ENCODE assay signal across 21 cellular contexts in the genomic region with DNA sequence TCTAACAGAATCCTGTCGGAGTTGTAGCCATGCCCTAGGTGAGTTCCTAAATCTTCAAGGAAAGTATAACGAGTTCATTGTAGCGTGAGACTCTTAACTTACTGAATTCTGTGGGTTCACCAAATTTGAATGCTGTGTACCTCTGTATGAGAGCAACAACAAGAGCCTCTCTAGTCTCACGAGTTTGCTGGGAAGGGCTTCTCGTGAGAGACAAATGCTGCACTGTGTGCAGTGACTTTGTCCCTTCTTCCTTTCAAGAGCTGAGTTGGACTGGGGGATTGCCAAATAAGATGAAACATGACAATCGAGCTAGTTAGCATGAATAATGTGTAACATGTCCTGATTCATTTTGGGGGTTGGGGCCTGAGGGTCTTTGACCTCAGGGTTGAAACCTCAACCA. TPM values are rescaled to one million over a fixed set of nuclear protein-coding genes. Genes with fewer than 3 reads are reported as not detected.
DNase-seq lines count a peak whose midpoint lies in the region; ATAC-seq, FAIRE-seq and TF ChIP-seq lines count a peak whose summit lies in the region.
"Had no signal": no experiment of that assay in that cellular context is flagged by ENCODE, and none has a peak within 500 bp of the region (broad histone marks: within the 10 kb centered on the region; RNA-seq: fewer than 3 reads in every experiment).

No MANE protein-coding gene starts in this region.

- H2AFZ ChIP-seq in K562 (ENCODE audit: low read depth, low read length) (no peak overlapping the region), trophoblast cell (ENCODE audit: insufficient read depth, low read length, poor library complexity) (no peak overlapping the region)

- no peak overlapping the region for H3K27ac Mint-ChIP-seq in stimulated activated naive CD8-positive, alpha-beta T cell treated with anti-CD3 and anti-CD28 coated beads, Interleukin-15, amount 100 ng/mL, for 72 hours
- H3K27ac Mint-ChIP-seq: dendritic cell treated with granulocyte-macrophage colony-stimulating factor and Interleukin-4, amounts not matched to agents 40 ng/mL and 50 ng/mL, for 4 days had no signal

- no peak overlapping the region for H3K18ac ChIP-seq in trophoblast cell (ENCODE audit: low read length)

- H3K27me3 ChIP-seq in K562 (ENCODE audit: control insufficient read depth in 2 of 2, insufficient read depth in 2 of 2, low read length in 2 of 2) (no peaks in the 10 kb centered on the region), right atrium auricular region (no peaks in the 10 kb centered on the region), trophoblast cell (ENCODE audit: insufficient read depth, low read length) (no peaks in the 10 kb centered on the region), stomach (no peaks in the 10 kb centered on the region)
- H3K27me3 ChIP-seq: SJSA1 had no signal

- H2BK12ac ChIP-seq in trophoblast cell (ENCODE audit: low read length) = peak overlapping the region; percentile 40

- H3K9me3 ChIP-seq in K562 (replicated peaks; ENCODE audit: control insufficient read depth, insufficient read depth, low read depth, low read length) = no peaks in the 10 kb centered on the region
- no peaks in the 10 kb centered on the region for H3K9me3 ChIP-seq in right atrium auricular region
- no peaks in the 10 kb centered on the region for H3K9me3 ChIP-seq in trophoblast cell (ENCODE audit: insufficient read depth, low read depth, low read length)
- no peaks in the 10 kb centered on the region for H3K9me3 ChIP-seq in stomach
- H3K9me3 ChIP-seq: A549, SJSA1 had no signal

- H3K27ac ChIP-seq in K562 (ENCODE audit: extremely low read depth, low read depth, low read length) (no peak overlapping the region), right atrium auricular region (peak overlapping the region; percentile 66 to 73), trophoblast cell (ENCODE audit: low read depth, low read length) (no peak overlapping the region), stomach (no peak overlapping the region)
- H3K27ac ChIP-seq: A549, HL-60, SJSA1 had no signal

- TF ChIP-seq EP300 in K562 (IDR thresholded peaks at IDR 0.05; ENCODE audit: low read length) (no peak), stomach (IDR thresholded peaks at IDR 0.05) (no peak)

- H4K8ac ChIP-seq in trophoblast cell (ENCODE audit: low read depth, low read length) = no peak overlapping the region

- in situ Hi-C loops in K562 (cut with MboI) (no loop called here), ACHN (cut with HindIII; ENCODE audit: low pct_ligation_motif_present, low pct_unique_long_range_greater_than_20kb, low sequenced_read_pairs) (no loop called here)

- H3K36me3 ChIP-seq in K562 (ENCODE audit: control insufficient read depth, insufficient read depth, low read length) (peaks cover 3% of the 10 kb centered on the region; the same call in 2 of the 3 replicates), right atrium auricular region (no peaks in the 10 kb centered on the region), trophoblast cell (ENCODE audit: control insufficient read depth in 1 of 2, insufficient read depth in 2 of 2, low read length in 2 of 2) (no peaks in the 10 kb centered on the region), stomach (peaks cover 0 to 22% (median 16%) of the 10 kb centered on the region in 4 donors)
- H3K36me3 ChIP-seq: SJSA1 had no signal

- ATAC-seq in K562 = 0 out of 3 replicates have a peak, but pooled peaks have one; percentile 12
- ATAC-seq in stimulated activated naive CD8-positive, alpha-beta T cell treated with anti-CD3 and anti-CD28 coated beads, Interleukin-15, amount 100 ng/mL, for 72 hours = no peak
- ATAC-seq: A549 had no signal

- H3K9me3 Mint-ChIP-seq in stimulated activated naive CD8-positive, alpha-beta T cell treated with anti-CD3 and anti-CD28 coated beads, Interleukin-15, amount 100 ng/mL, for 72 hours = peaks cover 0 to 13% of the 10 kb centered on the region in 2 donors
- H3K9me3 Mint-ChIP-seq: CD4-positive, alpha-beta T cell; dendritic cell treated with granulocyte-macrophage colony-stimulating factor and Interleukin-4, amounts not matched to agents 40 ng/mL and 50 ng/mL, for 4 days; H9; mesothelial cell of epicardium had no signal

- H3K27me3 Mint-ChIP-seq in stimulated activated naive CD8-positive, alpha-beta T cell treated with anti-CD3 and anti-CD28 coated beads, Interleukin-15, amount 100 ng/mL, for 72 hours = no peaks in the 10 kb centered on the region
- H3K27me3 Mint-ChIP-seq: CD4-positive, alpha-beta T cell; dendritic cell treated with granulocyte-macrophage colony-stimulating factor and Interleukin-4, amounts not matched to agents 40 ng/mL and 50 ng/mL, for 4 days had no signal

- H3K9ac ChIP-seq in K562 (ENCODE audit: insufficient read depth in 1 of 2, low read depth in 2 of 2, low read length in 2 of 2) (no peak overlapping the region), trophoblast cell (ENCODE audit: low read length) (no peak overlapping the region)

- no peak for TF ChIP-seq POLR2A in K562 (conservative IDR thresholded peaks at IDR 0.05)
- TF ChIP-seq POLR2A in stomach (IDR thresholded peaks at IDR 0.05) = no peak

- peak overlapping the region; percentile 31 for H2BK5ac ChIP-seq in trophoblast cell (ENCODE audit: low read depth, low read length, poor library complexity)

- 65% methylated on average over 6 of the region's 6 CpGs for WGBS in K562 (ENCODE audit: insufficient coverage, low coverage, missing lambda C conversion rate)
- no CpG with 5 or more reads among the region's 6 CpGs for WGBS in trophoblast cell (ENCODE audit: extremely low coverage, insufficient coverage, insufficient read length)
- WGBS in stomach, 5 donors = 79 to 86% (median 83%) methylated on average over 6 of the region's 6 CpGs

- no peak overlapping the region for H3K4ac ChIP-seq in trophoblast cell (ENCODE audit: low read depth, low read length)

- H3K4me1 ChIP-seq in K562 (replicated peaks in 1 of 2; ENCODE audit: control insufficient read depth in 2 of 2, insufficient read depth in 2 of 2, low read length in 2 of 2) (peaks cover 0 to 7% of the 10 kb centered on the region in 2 experiments; a peak in 3 of 5 replicates), right atrium auricular region (peaks cover 0 to 14% of the 10 kb centered on the region in 2 donors), trophoblast cell (ENCODE audit: control insufficient read depth in 1 of 2, insufficient read depth in 2 of 2, low read length in 2 of 2) (peaks cover 8 to 10% of the 10 kb centered on the region in 2 experiments), stomach (peaks cover 8 to 21% (median 15%) of the 10 kb centered on the region in 4 donors)

- H3K4me2 ChIP-seq in K562 (ENCODE audit: insufficient read depth, low read length) (no peak overlapping the region), trophoblast cell (ENCODE audit: low read length) (no peak overlapping the region)
- H3K4me2 ChIP-seq: A549 had no signal

- H4K91ac ChIP-seq in trophoblast cell (ENCODE audit: low read depth, low read length) = peak overlapping the region; percentile 47

- POLR2A ChIA-PET in K562 (lab: Yijun Ruan, JAX) = no interaction called here

- DNase-seq in Ammon's horn (ENCODE audit: low spot score) (peak; percentile 88), K562 (ENCODE audit: extremely low read depth in 1 of 4, low spot score in 3 of 4) (no peak), right atrium auricular region (ENCODE audit: low spot score) (no peak), trophoblast cell (no peak), stomach (no peak), ACHN (no peak), AG08396 (ENCODE audit: low spot score) (no peak)
- DNase-seq in stimulated activated naive CD8-positive, alpha-beta T cell treated with anti-CD3 and anti-CD28 coated beads, Interleukin-15, amount 100 ng/mL, for 72 hours = no peak
- DNase-seq: activated CD8-positive, alpha-beta memory T cell treated with anti-CD3 and anti-CD28 coated beads, Interleukin-2, amount 50 U/mL, for 48 hours; activated naive CD4-positive, alpha-beta T cell; CD4-positive, alpha-beta T cell; DMS53; H9; KBM-7; NCI-H524 treated with DMSO at 0.1 percent for 48 hours had no signal

- no peak overlapping the region for H3K4me3 Mint-ChIP-seq in stimulated activated naive CD8-positive, alpha-beta T cell treated with anti-CD3 and anti-CD28 coated beads, Interleukin-15, amount 100 ng/mL, for 72 hours
- H3K4me3 Mint-ChIP-seq: CD4-positive, alpha-beta T cell; dendritic cell treated with granulocyte-macrophage colony-stimulating factor and Interleukin-4, amounts not matched to agents 40 ng/mL and 50 ng/mL, for 4 days; H9; mesothelial cell of epicardium had no signal

- FAIRE-seq in K562 (lab: Jason Lieb, UNC) = no peak
- FAIRE-seq: A549, keratinocyte had no signal

- H3K9me1 ChIP-seq in K562 (ENCODE audit: control insufficient read depth, insufficient read depth, low read length) = no peaks in the 10 kb centered on the region

- peaks cover 16% of the 10 kb centered on the region for H3K4me1 Mint-ChIP-seq in stimulated activated naive CD8-positive, alpha-beta T cell treated with anti-CD3 and anti-CD28 coated beads, Interleukin-15, amount 100 ng/mL, for 72 hours

- BruUV-seq in K562 (replicated peaks; lab: Mats Ljungman, UMichigan) = no TSS peak

- intact Hi-C loops in K562 (cut with micrococcal nuclease) (no loop called here), stomach (cut with DNase I; ENCODE audit: low total_unique reads) (no loop called here)

- no peak for TF ChIP-seq RAD21 in K562 (CRISPR knock-in tag; conservative IDR thresholded peaks at IDR 0.05 in 1 of 2, IDR thresholded peaks at IDR 0.05 in 1 of 2)

- no peaks in the 10 kb centered on the region for H4K20me1 ChIP-seq in K562 (replicated peaks; ENCODE audit: control insufficient read depth, insufficient read depth, low read length)

- H3K14ac ChIP-seq in trophoblast cell (ENCODE audit: low read length) = peak overlapping the region; percentile 44

- H2BK120ac ChIP-seq in trophoblast cell (ENCODE audit: insufficient read depth, low read length, poor library complexity) = peak overlapping the region; percentile 43

- H3K79me2 ChIP-seq in K562 (ENCODE audit: control insufficient read depth, insufficient read depth, low read length) (peaks cover 6% of the 10 kb centered on the region; the same call in 1 of the 3 replicates), trophoblast cell (ENCODE audit: control insufficient read depth, insufficient read depth, low read length, poor library complexity) (peaks cover 1% of the 10 kb centered on the region)

- H2AK5ac ChIP-seq in trophoblast cell (ENCODE audit: low read length) = peak overlapping the region; percentile 37

- H3K4me3 ChIP-seq in K562 (no peak overlapping the region), right atrium auricular region (no peak overlapping the region), trophoblast cell (ENCODE audit: low read depth, low read length) (no peak overlapping the region), stomach (no peak overlapping the region)
- H3K4me3 ChIP-seq: A549, SJSA1 had no signal

- TF ChIP-seq CTCF in K562 (IDR thresholded peaks at IDR 0.05 in 2 of 3, conservative IDR thresholded peaks at IDR 0.05 in 1 of 3; ENCODE audit: insufficient read depth in 2 of 3, low read depth in 1 of 3, low read length in 3 of 3) (no peak), right atrium auricular region (IDR thresholded peaks at IDR 0.05) (no peak), stomach (IDR thresholded peaks at IDR 0.05) (no peak)

- no peak overlapping the region for H3K23ac ChIP-seq in trophoblast cell (ENCODE audit: low read length)

- CTCF ChIA-PET in K562 (lab: Yijun Ruan, JAX; ENCODE audit: low intra/inter-chr PET ratio) = no interaction called here

- no peak overlapping the region for H4K12ac ChIP-seq in trophoblast cell (ENCODE audit: low read depth, low read length)

- peaks cover 7% of the 10 kb centered on the region for H3K79me1 ChIP-seq in trophoblast cell (ENCODE audit: low read length)

RNA-seq across cellular contexts. Expression of a gene that starts 32.2 kb away (rescaled TPM):
- total RNA-seq in K562 (2011; cell fraction: chromatin; rRNA removed; ENCODE audit: low replicate concordance) = 17.0 and 36.6 TPM in 2 replicates
- 7.0 and 8.9 TPM in 2 replicates for total RNA-seq in K562 (2011; cell fraction: nucleolus; rRNA removed)
- 18.3 and 30.8 TPM in 2 replicates for total RNA-seq in K562 (2011; cell fraction: nucleoplasm; rRNA removed)
- total RNA-seq in K562 (2014; rRNA removed) (9.6 and 10.4 TPM in 2 replicates), K562 (2014; rRNA removed; fragmentation: Illumina TruSeq; extraction: Trizol) (12.6 and 13.5 TPM in 2 replicates), K562 (2015; rRNA removed; fragmentation: Illumina TruSeq; extraction: Trizol) (11.6 and 12.2 TPM in 2 replicates), K562 (2021) (12.6 and 13.2 TPM in 2 replicates), right atrium auricular region (10 to 100 TPM; 25.0 to 70.5 TPM), stomach (100 to 1,000 TPM in 1 of 5 donors, 10 to 100 TPM in 3, 1 to 10 TPM in 1; 3.8 to 208 (median 34.1) TPM)
- polyA plus RNA-seq in K562 (2011; rRNA removed) (8.9 and 11.3 TPM in 2 replicates), K562 (2014; fragmentation: Illumina TruSeq; extraction: Trizol) (11.0 and 14.9 TPM in 2 replicates), K562 (2014; fragmentation: Nextera tagmentation; extraction: Ambion mirVana) (1 to 10 TPM; 3.3 to 3.5 TPM), K562 (2014; rRNA removed) (10.9 and 13.2 TPM in 2 replicates), stomach (10 to 100 TPM; 10.3 to 16.9 (median 16.8) TPM)
- 2.3 and 4.7 TPM in 2 replicates for polyA plus RNA-seq in K562 (2011; cell fraction: cytosol; rRNA removed)
- 13.5 and 13.7 TPM in 2 replicates for polyA plus RNA-seq in K562 (2011; cell fraction: nucleus; rRNA removed)
- polyA plus RNA-seq in K562 (2012) = 7.3 and 18.2 TPM in 2 replicates
- 11.3 and 12.9 TPM in 2 replicates for polyA minus RNA-seq in K562 (2011; rRNA and poly(A)+ RNA removed)
- 6.2 and 7.0 TPM in 2 replicates for polyA minus RNA-seq in K562 (2011; cell fraction: cytosol; rRNA and poly(A)+ RNA removed)
- 8.2 and 13.6 TPM in 2 replicates for polyA minus RNA-seq in K562 (2011; cell fraction: nucleus; rRNA and poly(A)+ RNA removed)
- 16.7 and 17.5 TPM in 2 replicates for polyA plus RNA-seq in trophoblast cell (2013)

Comparison
In these comparisons a context has a peak if more than half of its experiments do, and no peak if none do; other contexts are left out.
1. H3K27ac ChIP-seq: peak in right atrium auricular region (2 of 2); none in K562 (single experiment), trophoblast cell (single experiment) and stomach (0 of 5).